Comparison of ENCODE assay signal across 1 cellular context in genomic region chr16:10183606-10183959, GRCh38.
A peak's percentile ranks its signal among the peaks of the same experiment; 100 is the strongest.
TF ChIP-seq lines count a peak whose summit lies in the region.

No MANE protein-coding gene starts in this region.

TF ChIP-seq in GM23338, 12 proteins besides CTCF, POLR2A, EP300 and RAD21:
- TF ChIP-seq EZH2 (IDR thresholded peaks at IDR 0.05; ENCODE audit: low read depth, unreplicated experiment) (peak; percentile 54), EZH2phosphoT487 (IDR thresholded peaks at IDR 0.05; ENCODE audit: unreplicated experiment) (no peak), JUNB (IDR thresholded peaks at IDR 0.05; ENCODE audit: unreplicated experiment) (no peak)
